Comparison of ENCODE assay signal across 9 cellular contexts in the genomic region with DNA sequence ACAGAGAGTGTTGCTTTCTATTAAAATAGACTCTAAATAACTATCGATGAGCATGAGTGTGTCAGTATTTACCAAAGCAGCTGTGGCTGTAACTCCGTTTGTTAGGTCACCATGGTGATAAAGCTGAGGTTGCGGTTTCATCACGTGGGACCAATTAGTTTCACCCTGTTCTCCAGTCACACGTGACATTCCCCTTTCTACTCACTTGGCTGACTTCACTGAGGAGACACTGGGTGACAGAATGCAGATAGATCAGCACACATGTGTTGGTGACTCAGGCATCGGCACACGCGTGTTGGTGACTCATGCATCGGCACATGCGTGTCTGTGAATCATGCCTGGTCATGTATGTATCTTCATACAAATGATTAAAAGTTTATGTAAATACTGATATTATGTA.
A peak's percentile ranks its signal among the peaks of the same experiment; 100 is the strongest.
DNase-seq lines count a peak whose midpoint lies in the region; ATAC-seq and TF ChIP-seq lines count a peak whose summit lies in the region.
"Had no signal": no experiment of that assay in that cellular context is flagged by ENCODE, and none has a peak within 500 bp of the region (broad histone marks: within the 10 kb centered on the region; RNA-seq: fewer than 3 reads in every experiment).

No MANE protein-coding gene starts in this region.

- CTCF ChIA-PET in PC-3 (lab: Charles Lee) = no interaction called here

- no peak for TF ChIP-seq CTCF in PC-3 (conservative IDR thresholded peaks at IDR 0.05; ENCODE audit: low read depth, low read length)
- TF ChIP-seq CTCF in fibroblast of pulmonary artery (IDR thresholded peaks at IDR 0.05; ENCODE audit: low read length, missing control alignments) = no peak
- TF ChIP-seq CTCF in upper lobe of right lung (IDR thresholded peaks at IDR 0.05) = no peak

- no peaks in the 10 kb centered on the region for H3K9me3 ChIP-seq in GM23248 (ENCODE audit: low read depth)
- no peaks in the 10 kb centered on the region for H3K9me3 ChIP-seq in PC-3 (ENCODE audit: low read length)
- H3K9me3 ChIP-seq in upper lobe of right lung = no peaks in the 10 kb centered on the region

- peak overlapping the region; percentile 14 for H3K4me2 ChIP-seq in GM23248 (ENCODE audit: unreplicated experiment)
- no peak overlapping the region for H3K4me2 ChIP-seq in PC-3 (ENCODE audit: low read length)

- in situ Hi-C loops in GM23248 (cut with MboI) = loop anchor here (25.0 kb wide), 1 partner anchor 244 kb away; no protein-coding TSS in a partner anchor

- intact Hi-C loops in PC-3 (cut with micrococcal nuclease) (no loop called here), upper lobe of right lung (cut with DNase I) (no loop called here)

- 1 to 2% methylated on average over 10 of the region's 10 CpGs for WGBS in GM23248 (ENCODE audit: low coverage in 1 of 2, low lambda C conversion rate in 2 of 2, missing lambda C conversion rate in 2 of 2), 2 experiments

- POLR2A ChIA-PET in PC-3 (lab: Charles Lee; ENCODE audit: unreplicated experiment) = no interaction called here

- H3K9me2 ChIP-seq in GM23248 (ENCODE audit: insufficient read depth) = no peaks in the 10 kb centered on the region
- H3K9me2 ChIP-seq in PC-3 (replicated peaks; ENCODE audit: low read length) = no peaks in the 10 kb centered on the region

- BruUV-seq in PC-3 (replicated peaks; lab: Mats Ljungman, UMichigan) = no TSS peak

- H3K9ac ChIP-seq in GM23248 = peak overlapping the region; percentile 40; the same call in 1 of the 2 replicates
- no peak overlapping the region for H3K9ac ChIP-seq in PC-3 (ENCODE audit: low read length)

- no peaks in the 10 kb centered on the region for H3K27me3 ChIP-seq in ACC112 (ENCODE audit: insufficient read depth, low read length)
- no peaks in the 10 kb centered on the region for H3K27me3 ChIP-seq in GM23248 (replicated peaks; ENCODE audit: insufficient read depth)
- H3K27me3 ChIP-seq in PC-3 (ENCODE audit: low read length) = no peaks in the 10 kb centered on the region
- H3K27me3 ChIP-seq in upper lobe of right lung = no peaks in the 10 kb centered on the region

- H3K27ac ChIP-seq in ACC112 (ENCODE audit: low read depth, low read length) (peak overlapping the region; percentile 11; the same call in 1 of the 2 replicates), GM23248 (peak overlapping the region; percentile 56), PC-3 (ENCODE audit: low read length) (no peak overlapping the region), upper lobe of right lung (no peak overlapping the region)

- no peak overlapping the region for H2AFZ ChIP-seq in ACC112 (ENCODE audit: low read length, unreplicated experiment)
- H2AFZ ChIP-seq in GM23248 = no peak overlapping the region
- no peak overlapping the region for H2AFZ ChIP-seq in PC-3 (ENCODE audit: low read length)

- DNase-seq in GM23248 = peak; percentile 98
- DNase-seq in PC-3 = peak; percentile 18
- DNase-seq in fibroblast of pulmonary artery (ENCODE audit: low read depth) = peak; percentile 74
- peak; percentile 96 for DNase-seq in stromal cell of bone marrow (ENCODE audit: low read depth)
- no peak for DNase-seq in NCI-H446 (lab: John Stamatoyannopoulos, UW)
- DNase-seq in occipital lobe (lab: John Stamatoyannopoulos, UW) = no peak
- DNase-seq in upper lobe of right lung = no peak

- no peak for ATAC-seq in PC-3
- no peak for ATAC-seq in upper lobe of right lung

- H3K79me2 ChIP-seq in ACC112 (ENCODE audit: control insufficient read depth, insufficient read depth, low read length, unreplicated experiment) (no peaks in the 10 kb centered on the region), GM23248 (ENCODE audit: insufficient read depth) (no peaks in the 10 kb centered on the region), PC-3 (ENCODE audit: low read length) (no peaks in the 10 kb centered on the region)

- H3K36me3 ChIP-seq in ACC112 (ENCODE audit: insufficient read depth, low read length) (no peaks in the 10 kb centered on the region), GM23248 (ENCODE audit: low read depth) (no peaks in the 10 kb centered on the region), PC-3 (ENCODE audit: low read depth, low read length) (no peaks in the 10 kb centered on the region), upper lobe of right lung (no peaks in the 10 kb centered on the region)

- H3K4me3 ChIP-seq in ACC112 (ENCODE audit: low read depth, low read length) (no peak overlapping the region), GM23248 (no peak overlapping the region), PC-3 (ENCODE audit: low read length) (no peak overlapping the region), fibroblast of pulmonary artery (replicated peaks; ENCODE audit: low read depth, low read length) (no peak overlapping the region), upper lobe of right lung (no peak overlapping the region)
- H3K4me3 ChIP-seq: skin epidermis had no signal

- H3K4me1 ChIP-seq in ACC112 (ENCODE audit: control insufficient read depth, insufficient read depth, low read length, unreplicated experiment) (peaks cover 11% of the 10 kb centered on the region), GM23248 (ENCODE audit: insufficient read depth) (peaks cover 23% of the 10 kb centered on the region), PC-3 (ENCODE audit: insufficient read depth, low read length) (no peaks in the 10 kb centered on the region), upper lobe of right lung (no peaks in the 10 kb centered on the region)

- no peaks in the 10 kb centered on the region for H4K20me1 ChIP-seq in GM23248 (ENCODE audit: insufficient read depth)
- no peaks in the 10 kb centered on the region for H4K20me1 ChIP-seq in PC-3 (ENCODE audit: low read length)

- H3F3A ChIP-seq in GM23248 (ENCODE audit: insufficient read depth) (peaks cover 31% of the 10 kb centered on the region), PC-3 (ENCODE audit: low read length, unreplicated experiment) (no peaks in the 10 kb centered on the region)

Comparison
In these comparisons a context has a peak if more than half of its experiments do, and no peak if none do; other contexts are left out.
1. H3K27ac ChIP-seq: peak in ACC112 (single experiment) and GM23248 (single experiment); none in PC-3 (single experiment) and upper lobe of right lung (single experiment).
2. DNase-seq: peak in GM23248 (single experiment), PC-3 (single experiment), fibroblast of pulmonary artery (single experiment) and stromal cell of bone marrow (single experiment); none in NCI-H446 (0 of 2), occipital lobe (single experiment) and upper lobe of right lung (single experiment).